Comparison of ENCODE assay signal across 29 cellular contexts in the genomic region with DNA sequence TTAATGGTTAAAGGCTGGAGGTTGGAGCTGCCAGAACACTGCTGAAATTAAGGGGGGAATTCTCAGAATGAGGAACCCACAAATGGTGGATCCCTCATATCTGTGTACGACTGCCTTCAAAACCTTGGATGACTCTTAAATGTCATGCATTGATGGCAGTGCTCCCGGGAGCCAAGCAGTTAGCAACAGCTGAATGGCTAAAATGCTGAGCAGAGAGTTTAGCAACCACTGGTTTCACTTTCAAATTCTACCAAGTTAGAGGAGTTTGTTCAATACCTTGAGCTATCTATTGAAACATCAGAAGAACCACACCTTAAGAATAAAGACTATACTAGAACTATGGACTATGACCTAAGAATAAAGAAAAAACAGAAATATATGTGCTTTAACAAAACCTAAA.
"Had no signal": no experiment of that assay in that cellular context is flagged by ENCODE, and none has a peak within 500 bp of the region (broad histone marks: within the 10 kb centered on the region; RNA-seq: fewer than 3 reads in every experiment).

No MANE protein-coding gene starts in this region.

- H3K36me3 Mint-ChIP-seq: mesothelial cell of epicardium; stimulated activated effector memory CD8-positive, alpha-beta T cell treated with anti-CD3 and anti-CD28 coated beads, Interleukin-12 subunit alpha, Interleukin-12 subunit beta, amount 100 ng/mL, for 72 hours had no signal

- H3K9me3 ChIP-seq: pancreas, right lobe of liver, thyroid gland, vagina had no signal

- H3K27ac Mint-ChIP-seq: mesothelial cell of epicardium; natural killer cell treated with Interleukin-12 subunit alpha and Interleukin-12 subunit beta and Interleukin-15 and Interleukin-18, amount 100 ng/mL, for 72 hours; stimulated activated effector memory CD8-positive, alpha-beta T cell treated with anti-CD3 and anti-CD28 coated beads, Interleukin-12 subunit alpha, Interleukin-12 subunit beta, amount 100 ng/mL, for 72 hours had no signal

- H3K4me2 ChIP-seq: smooth muscle cell had no signal

- H3K4me3 Mint-ChIP-seq: mesothelial cell of epicardium; naive B cell; natural killer cell treated with Interleukin-12 subunit alpha and Interleukin-12 subunit beta and Interleukin-15 and Interleukin-18, amount 100 ng/mL, for 72 hours; neural crest cell; stimulated activated effector memory CD8-positive, alpha-beta T cell treated with anti-CD3 and anti-CD28 coated beads, Interleukin-12 subunit alpha, Interleukin-12 subunit beta, amount 100 ng/mL, for 72 hours had no signal

- H3K4me3 ChIP-seq: esophagus muscularis mucosa, gastroesophageal sphincter, heart left ventricle, left lung, mucosa of descending colon, pancreas, right lobe of liver, smooth muscle cell, stomach, thyroid gland, vagina had no signal

- DNase-seq: dermis blood vessel endothelial cell; effector memory CD4-positive, alpha-beta T cell; foreskin keratinocyte; heart left ventricle; hippocampal formation; left cardiac atrium; left lung; mesenchymal stem cell; mucosa of descending colon; naive B cell; pancreas; right lobe of liver; stimulated activated CD4-positive, alpha-beta T cell treated with anti-CD3 and anti-CD28 coated beads, Interleukin-12 subunit alpha, Interleukin-12 subunit beta, amount 100 ng/mL, for 4 hours; stimulated activated CD4-positive, alpha-beta T cell treated with anti-CD3 and anti-CD28 coated beads, Interleukin-2, amount 100 ng/mL, for 24 hours; stimulated activated CD4-positive, alpha-beta T cell treated with anti-CD3 and anti-CD28 coated beads, Interleukin-4, amount 100 ng/mL, for 24 hours; stimulated activated naive CD4-positive, alpha-beta T cell treated with Interleukin-2 at 50 U/mL for 16 hours; stomach; thyroid gland had no signal

- H3K4me1 Mint-ChIP-seq: mesothelial cell of epicardium; naive B cell; neural crest cell; stimulated activated effector memory CD8-positive, alpha-beta T cell treated with anti-CD3 and anti-CD28 coated beads, Interleukin-12 subunit alpha, Interleukin-12 subunit beta, amount 100 ng/mL, for 72 hours had no signal

- H3K36me3 ChIP-seq: esophagus muscularis mucosa, gastroesophageal sphincter, heart left ventricle, left lung, neutrophil, pancreas, right lobe of liver, stomach, thyroid gland, vagina had no signal

- H3K4me1 ChIP-seq: esophagus muscularis mucosa, foreskin keratinocyte, gastroesophageal sphincter, heart left ventricle, left lung, pancreas, right lobe of liver, stomach, thyroid gland, vagina had no signal

- H3K27me3 ChIP-seq: esophagus muscularis mucosa, foreskin keratinocyte, gastroesophageal sphincter, heart left ventricle, left lung, neutrophil, pancreas, right lobe of liver, stomach, thyroid gland, vagina had no signal

- FAIRE-seq: endothelial cell of umbilical vein, islet of Langerhans, pancreas had no signal

- H3K27ac ChIP-seq: esophagus muscularis mucosa, foreskin keratinocyte, gastroesophageal sphincter, heart left ventricle, left lung, neutrophil, pancreas, right lobe of liver, stomach, thyroid gland, vagina had no signal
